In the genomic region with DNA sequence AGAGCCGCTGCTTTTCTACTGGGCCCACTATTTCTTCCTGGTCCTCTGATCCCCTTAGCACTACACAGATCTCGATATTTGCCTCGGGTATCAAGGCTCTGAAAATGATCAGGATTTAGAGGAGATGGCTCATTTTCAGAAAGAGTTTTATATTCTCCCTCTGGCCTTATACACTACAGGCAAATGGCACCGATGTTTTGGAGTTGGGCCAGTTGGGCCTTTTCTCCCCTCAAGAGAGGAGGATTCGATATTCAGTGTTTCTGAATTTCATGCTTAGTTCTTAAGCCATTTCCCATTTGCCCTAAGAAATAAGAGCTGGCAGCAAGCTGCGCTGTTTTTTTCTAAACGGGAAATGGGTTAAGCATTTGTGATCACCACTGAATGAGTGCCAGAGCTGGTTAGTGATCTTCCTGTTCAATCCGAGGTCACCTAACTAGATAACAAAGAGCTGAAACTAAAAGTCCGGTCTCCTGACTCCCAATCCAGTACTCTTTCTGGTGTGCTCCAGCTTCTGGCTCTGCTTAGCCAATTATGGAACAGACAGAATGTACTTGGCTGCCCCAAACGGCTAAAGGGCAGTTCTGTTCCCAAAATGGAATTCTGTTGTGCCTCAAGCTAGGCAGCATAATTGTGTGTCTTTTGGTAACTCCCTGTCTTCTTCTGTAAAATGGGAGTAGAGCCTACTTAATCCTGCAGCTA, we compare ENCODE assay signal across 10 cellular contexts. TPM values are rescaled to one million over a fixed set of nuclear protein-coding genes. Genes with fewer than 3 reads are reported as not detected.
A peak's percentile ranks its signal among the peaks of the same experiment; 100 is the strongest.
DNase-seq lines count a peak whose midpoint lies in the region; ATAC-seq and TF ChIP-seq lines count a peak whose summit lies in the region.
"Had no signal": no experiment of that assay in that cellular context is flagged by ENCODE, and none has a peak within 500 bp of the region (broad histone marks: within the 10 kb centered on the region; RNA-seq: fewer than 3 reads in every experiment).

No MANE protein-coding gene starts in this region.

- in situ Hi-C loops in Panc1 (cut with HindIII; ENCODE audit: low pct_unique_long_range_greater_than_20kb, low sequenced_read_pairs) = no loop called here

- intact Hi-C loops in Caco-2 (cut with micrococcal nuclease; ENCODE audit: unreplicated experiment) (no loop called here), Panc1 (cut with micrococcal nuclease; ENCODE audit: unreplicated experiment) (no loop called here)

- DNase-seq in Caco-2 (no peak), Panc1 (ENCODE audit: low read depth, low spot score) (no peak), fibroblast of lung (ENCODE audit: low read depth in 2 of 2) (no peak), progenitor cell of endocrine pancreas (ENCODE audit: low spot score, unreplicated experiment) (no peak), NOMO-1 treated with dmso at 0.1 percent for 144 hours (lab: John Stamatoyannopoulos, UW; ENCODE audit: unreplicated experiment) (no peak), NCI-H2081 treated with DMSO at 0.1 percent for 48 hours (lab: John Stamatoyannopoulos, UW) (no peak)
- no peak for DNase-seq in activated CD8-positive, alpha-beta memory T cell treated with anti-CD3 and anti-CD28 coated beads, Interleukin-2, amount 50 U/mL, for 4 hours
- DNase-seq: stimulated activated CD8-positive, alpha-beta memory T cell treated with anti-CD3 and anti-CD28 coated beads, Interleukin-4, amount 100 ng/mL, for 48 hours had no signal

- H3K4me1 Mint-ChIP-seq in Caco-2 (ENCODE audit: low read depth, unreplicated experiment) (peaks cover 21% of the 10 kb centered on the region), progenitor cell of endocrine pancreas (ENCODE audit: low read depth) (peaks cover 18% of the 10 kb centered on the region)

- H3K36me3 Mint-ChIP-seq in Caco-2 (ENCODE audit: insufficient read depth, unreplicated experiment) (no peaks in the 10 kb centered on the region), progenitor cell of endocrine pancreas (ENCODE audit: insufficient read depth) (no peaks in the 10 kb centered on the region)

- H3K9me3 ChIP-seq in Caco-2 = no peaks in the 10 kb centered on the region
- no peaks in the 10 kb centered on the region for H3K9me3 ChIP-seq in Panc1 (ENCODE audit: control insufficient read depth, insufficient read depth, low read depth, low read length)
- H3K9me3 ChIP-seq in fibroblast of lung (ENCODE audit: control insufficient read depth, insufficient read depth, low read depth, low read length) = no peaks in the 10 kb centered on the region

- H3K4me3 Mint-ChIP-seq in Caco-2 (ENCODE audit: unreplicated experiment) (peak overlapping the region; percentile 99), progenitor cell of endocrine pancreas (ENCODE audit: low read depth) (peak overlapping the region; percentile 92)

- no peaks in the 10 kb centered on the region for H3K27me3 ChIP-seq in Caco-2 (replicated peaks; ENCODE audit: control insufficient read depth, insufficient read depth, low read length)
- H3K27me3 ChIP-seq in Panc1 (ENCODE audit: control insufficient read depth, insufficient read depth, low read length) = no peaks in the 10 kb centered on the region
- no peaks in the 10 kb centered on the region for H3K27me3 ChIP-seq in fibroblast of lung (ENCODE audit: control insufficient read depth, insufficient read depth, low read length)

- H3K36me3 ChIP-seq in Caco-2 (ENCODE audit: control insufficient read depth, insufficient read depth, low read length) = no peaks in the 10 kb centered on the region
- peaks cover 2% of the 10 kb centered on the region for H3K36me3 ChIP-seq in Panc1 (ENCODE audit: control insufficient read depth, insufficient read depth, low read length)
- no peaks in the 10 kb centered on the region for H3K36me3 ChIP-seq in fibroblast of lung (ENCODE audit: control insufficient read depth, insufficient read depth, low read length)

- BruUV-seq in Caco-2 (replicated peaks; lab: Mats Ljungman, UMichigan) (no TSS peak), Panc1 (replicated peaks; lab: Mats Ljungman, UMichigan) (no TSS peak)

- no peaks in the 10 kb centered on the region for H4K20me1 ChIP-seq in fibroblast of lung (ENCODE audit: control insufficient read depth, extremely low read depth, insufficient read depth, low read length)

- H3K4me3 ChIP-seq in Caco-2 (ENCODE audit: low read depth, low read length) (no peak overlapping the region), Panc1 (ENCODE audit: low read depth in 2 of 2, low read length in 2 of 2) (no peak overlapping the region), fibroblast of lung (replicated peaks in 1 of 4; ENCODE audit: control extremely low read depth in 1 of 4, insufficient read depth in 1 of 4, low read depth in 3 of 4, low read length in 4 of 4) (no peak overlapping the region)

- no peak overlapping the region for H3K9ac ChIP-seq in fibroblast of lung (ENCODE audit: insufficient read depth, low read length)

- ATAC-seq in Panc1 (no peak), GM21515 (IDR thresholded peaks at IDR 0.05; ENCODE audit: unreplicated experiment) (no peak)

- H3K4me1 ChIP-seq in Caco-2 = 0 out of 2 replicates have a peak, but pooled peaks cover 3% of the 10 kb centered on the region
- H3K4me1 ChIP-seq in Panc1 (ENCODE audit: control insufficient read depth, insufficient read depth, low read length) = peaks cover 15% of the 10 kb centered on the region
- peaks cover 17% of the 10 kb centered on the region for H3K4me1 ChIP-seq in fibroblast of lung (ENCODE audit: control insufficient read depth, extremely low read depth, insufficient read depth, low read length)

- CTCF ChIA-PET in Caco-2 (lab: Charles Lee) = interaction anchor here (1.0 kb wide), 1 partner anchor 9 kb away, joined by 4 read pairs; no protein-coding TSS in a partner anchor
- CTCF ChIA-PET in Panc1 (lab: Charles Lee) = interaction anchor here (0.9 kb wide), 1 partner anchor 13 kb away, joined by 3 read pairs; no protein-coding TSS in a partner anchor

- peaks cover 10% of the 10 kb centered on the region for H3K79me2 ChIP-seq in fibroblast of lung (ENCODE audit: control insufficient read depth, insufficient read depth, low read length)

- no peak for TF ChIP-seq CTCF in Caco-2 (IDR thresholded peaks at IDR 0.05; ENCODE audit: insufficient read depth in 1 of 2, low read depth in 1 of 2, low read length in 1 of 2, severe bottlenecking in 1 of 2, unreplicated experiment in 1 of 2)
- no peak for TF ChIP-seq CTCF in Panc1 (IDR thresholded peaks at IDR 0.05)
- no peak for TF ChIP-seq CTCF in fibroblast of lung (conservative IDR thresholded peaks at IDR 0.05 in 1 of 2, IDR thresholded peaks at IDR 0.05 in 1 of 2; ENCODE audit: low read depth in 1 of 2, low read length in 2 of 2)
- TF ChIP-seq CTCF in progenitor cell of endocrine pancreas (IDR thresholded peaks at IDR 0.05; ENCODE audit: unreplicated experiment) = no peak

- H3K27me3 Mint-ChIP-seq in Caco-2 (ENCODE audit: insufficient read depth, unreplicated experiment) = no peaks in the 10 kb centered on the region
- H3K27me3 Mint-ChIP-seq in progenitor cell of endocrine pancreas = peaks cover 19% of the 10 kb centered on the region

- no peak overlapping the region for H3K27ac Mint-ChIP-seq in Caco-2 (ENCODE audit: unreplicated experiment)
- H3K27ac Mint-ChIP-seq in progenitor cell of endocrine pancreas = no peak overlapping the region

- peak overlapping the region; percentile 97; the same call in 1 of the 2 replicates for H3K27ac ChIP-seq in Panc1 (ENCODE audit: low read length)
- H3K27ac ChIP-seq in fibroblast of lung (ENCODE audit: insufficient read depth, low read length) = no peak overlapping the region

- POLR2A ChIA-PET in Caco-2 (lab: Charles Lee) (no interaction called here), Panc1 (lab: Charles Lee) (interaction anchor here (0.6 kb wide), 1 partner anchor 345 kb away, joined by 3 read pairs; no protein-coding TSS in a partner anchor)

- no peaks in the 10 kb centered on the region for H3K9me3 Mint-ChIP-seq in Caco-2 (ENCODE audit: unreplicated experiment)
- no peaks in the 10 kb centered on the region for H3K9me3 Mint-ChIP-seq in progenitor cell of endocrine pancreas (ENCODE audit: low read depth)

- H2AFZ ChIP-seq in fibroblast of lung (ENCODE audit: low read length) = peak overlapping the region; percentile 61

- H3K4me2 ChIP-seq in fibroblast of lung (ENCODE audit: extremely low read depth, insufficient read depth, low read length) = no peak overlapping the region

RNA-seq across cellular contexts. Expression of a gene that starts 1.3 kb away (rescaled TPM):
- total RNA-seq in Caco-2 (2022) (12.5 and 14.4 TPM in 2 replicates), Panc1 (2021; ENCODE audit: unreplicated experiment) (18.9 TPM), fibroblast of lung (13.4 and 18.3 TPM in 2 replicates), progenitor cell of endocrine pancreas (21.7 and 21.9 TPM in 2 replicates)
- 18.8 TPM for polyA plus RNA-seq in Panc1 (2012; ENCODE audit: insufficient read length)
- 17.2 and 17.3 TPM in 2 replicates for polyA plus RNA-seq in fibroblast of lung
- polyA plus RNA-seq in fibroblast of lung (2012) = 11.4 TPM in 2 replicates
- 12.4 and 14.3 TPM in 2 replicates for polyA minus RNA-seq in fibroblast of lung (ENCODE audit: low replicate concordance)

RNA-seq across cellular contexts. Expression of a gene that starts 25.1 kb away (rescaled TPM):
- 36.0 and 42.6 TPM in 2 replicates for total RNA-seq in Caco-2 (2022)
- total RNA-seq in Panc1 (2021; ENCODE audit: unreplicated experiment) = 57.2 TPM
- polyA plus RNA-seq in Panc1 (2012; ENCODE audit: insufficient read length) = 53.2 TPM
- 56.5 and 60.6 TPM in 2 replicates for total RNA-seq in fibroblast of lung
- 73.1 and 99.4 TPM in 2 replicates for polyA plus RNA-seq in fibroblast of lung
- 65.2 and 79.0 TPM in 2 replicates for polyA plus RNA-seq in fibroblast of lung (2012)
- polyA minus RNA-seq in fibroblast of lung (ENCODE audit: low replicate concordance) = 19.0 and 20.2 TPM in 2 replicates
- total RNA-seq in progenitor cell of endocrine pancreas = 61.0 and 62.7 TPM in 2 replicates

RNA-seq across cellular contexts. Expression of a gene that starts 43.0 kb away (rescaled TPM):
- total RNA-seq in Caco-2 (2022) (74.2 and 77.0 TPM in 2 replicates), Panc1 (2021; ENCODE audit: unreplicated experiment) (63.8 TPM), fibroblast of lung (33.0 and 35.2 TPM in 2 replicates), progenitor cell of endocrine pancreas (67.3 and 71.1 TPM in 2 replicates)
- 66.0 TPM for polyA plus RNA-seq in Panc1 (2012; ENCODE audit: insufficient read length)
- polyA plus RNA-seq in fibroblast of lung = 34.5 and 45.5 TPM in 2 replicates
- polyA plus RNA-seq in fibroblast of lung (2012) = 76.0 and 83.4 TPM in 2 replicates
- polyA minus RNA-seq in fibroblast of lung (ENCODE audit: low replicate concordance) = 1.6 and 2.3 TPM in 2 replicates

RNA-seq across cellular contexts. Expression of a gene that starts 52.9 kb away (rescaled TPM):
- total RNA-seq in Caco-2 (2022) (not detected in 2 replicates), Panc1 (2021; ENCODE audit: unreplicated experiment) (0.31 TPM), fibroblast of lung (0.26 and 0.33 TPM in 2 replicates), progenitor cell of endocrine pancreas (not detected in 2 replicates)
- 0.67 TPM for polyA plus RNA-seq in Panc1 (2012; ENCODE audit: insufficient read length)
- 0.09 and 0.15 TPM in 2 replicates for polyA plus RNA-seq in fibroblast of lung
- 0.58 and 1.0 TPM in 2 replicates for polyA plus RNA-seq in fibroblast of lung (2012)
- 1.9 TPM in 1 of 2 replicates, not detected in the other for polyA minus RNA-seq in fibroblast of lung (ENCODE audit: low replicate concordance)
- total RNA-seq: RPMI7951 had no signal
